ENCODE assay signal across 12 cellular contexts in the genomic region with DNA sequence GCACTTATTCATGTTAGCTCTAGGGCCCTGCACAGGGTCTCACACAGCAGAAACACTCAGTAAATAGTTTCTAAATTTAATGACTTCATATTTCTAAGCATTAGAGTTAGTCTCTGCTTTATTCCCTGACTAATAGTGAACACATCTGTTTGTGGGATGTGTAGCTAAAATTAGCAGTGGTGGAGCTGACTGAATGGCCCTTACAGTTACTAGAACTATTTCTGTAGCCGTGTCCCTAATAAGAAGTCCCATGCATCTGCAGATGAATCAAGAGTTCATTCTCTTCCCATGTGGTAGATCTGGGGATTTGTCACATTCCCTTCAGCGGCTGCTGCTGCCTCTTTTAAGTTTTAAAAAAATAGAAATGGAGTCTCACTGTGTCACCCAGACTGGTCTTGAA. TPM values are rescaled to one million over a fixed set of nuclear protein-coding genes. Genes with fewer than 3 reads are reported as not detected.
DNase-seq lines count a peak whose midpoint lies in the region; ATAC-seq lines count a peak whose summit lies in the region.
"Had no signal": no experiment of that assay in that cellular context is flagged by ENCODE, and none has a peak within 500 bp of the region (broad histone marks: within the 10 kb centered on the region; RNA-seq: fewer than 3 reads in every experiment).

No MANE protein-coding gene starts in this region.

- intact Hi-C loops in left ventricle myocardium superior (cut with micrococcal nuclease): no loop called here

- peaks cover 50 to 74% of the 10 kb centered on the region in 2 donors for H3K36me3 Mint-ChIP-seq in stimulated activated naive B cell treated with anti-CD40 and anti-IgM and Interleukin-4, amounts not matched to agents 10 μg/mL and 1 μg/mL and 100 μg/mL, for 72 hours

- peak; percentile 70 for ATAC-seq in left ventricle myocardium superior
- ATAC-seq in stimulated activated naive B cell treated with anti-CD40 and anti-IgM and Interleukin-4, amounts not matched to agents 10 μg/mL and 1 μg/mL and 100 μg/mL, for 72 hours (replicated peaks): peak in 1 of 2 donors; percentile 3

- H3K27me3 ChIP-seq in HAP-1 (ENCODE audit: low read depth): no peaks in the 10 kb centered on the region
- no peaks in the 10 kb centered on the region for H3K27me3 ChIP-seq in MG63

- H3K9me3 ChIP-seq in HAP-1 (no peaks in the 10 kb centered on the region), MG63 (no peaks in the 10 kb centered on the region)

- H3K4me3 Mint-ChIP-seq in stimulated activated naive B cell treated with anti-CD40 and anti-IgM and Interleukin-4, amounts not matched to agents 10 μg/mL and 1 μg/mL and 100 μg/mL, for 72 hours: no peak overlapping the region
- H3K4me3 Mint-ChIP-seq: activated CD4-positive, alpha-beta T cell treated with anti-CD3 and anti-CD28 coated beads, Interleukin-2, amount 10 ng/mL, durations not matched to agents 7 days and 5 days had no signal

- H3K4me1 Mint-ChIP-seq in stimulated activated naive B cell treated with anti-CD40 and anti-IgM and Interleukin-4, amounts not matched to agents 10 μg/mL and 1 μg/mL and 100 μg/mL, for 72 hours: peaks cover 37 to 74% of the 10 kb centered on the region in 2 donors

- no peaks in the 10 kb centered on the region for H3K9me3 Mint-ChIP-seq in stimulated activated naive B cell treated with anti-CD40 and anti-IgM and Interleukin-4, amounts not matched to agents 10 μg/mL and 1 μg/mL and 100 μg/mL, for 72 hours
- H3K9me3 Mint-ChIP-seq: activated CD4-positive, alpha-beta T cell treated with anti-CD3 and anti-CD28 coated beads, Interleukin-2, amount 10 ng/mL, durations not matched to agents 7 days and 5 days had no signal

- H3K4me1 ChIP-seq in HAP-1: no peaks in the 10 kb centered on the region

- in situ Hi-C loops in HAP-1 (cut with MboI; ENCODE audit: low sequenced_read_pairs): no loop called here

- peak overlapping the region; percentile 59 for H3K27ac Mint-ChIP-seq in stimulated activated naive B cell treated with anti-CD40 and anti-IgM and Interleukin-4, amounts not matched to agents 10 μg/mL and 1 μg/mL and 100 μg/mL, for 72 hours
- H3K27ac Mint-ChIP-seq: activated CD4-positive, alpha-beta T cell treated with anti-CD3 and anti-CD28 coated beads, Interleukin-2, amount 10 ng/mL, durations not matched to agents 7 days and 5 days had no signal

- DNase-seq in EL (peak; percentile 70), amniotic epithelial cell (ENCODE audit: low read depth) (peak; percentile 66), left ventricle myocardium superior (no peak), HAP-1 (ENCODE audit: low spot score in 2 of 2) (no peak), NCI-H510A treated with DMSO at 0.1 percent for 48 hours (lab: John Stamatoyannopoulos, UW) (no peak), MG63 (no peak)
- no peak for DNase-seq in stimulated activated naive B cell treated with anti-CD40 and anti-IgM and Interleukin-4, amounts not matched to agents 10 μg/mL and 1 μg/mL and 100 μg/mL, for 72 hours
- no peak for DNase-seq in activated effector memory CD4-positive, alpha-beta T cell treated with Interleukin-2 at 50 U/mL for 16 hours
- DNase-seq: activated CD4-positive, alpha-beta T cell treated with anti-CD3 and anti-CD28 coated beads, Interleukin-2, amount 10 ng/mL, durations not matched to agents 7 days and 5 days; amniotic stem cell; GDM1; NCI-H2081 treated with DMSO at 0.1 percent for 48 hours had no signal

- peaks cover 23% of the 10 kb centered on the region for H3K36me3 ChIP-seq in HAP-1 (replicated peaks)
- no peaks in the 10 kb centered on the region for H3K36me3 ChIP-seq in MG63

- H3K27me3 Mint-ChIP-seq in stimulated activated naive B cell treated with anti-CD40 and anti-IgM and Interleukin-4, amounts not matched to agents 10 μg/mL and 1 μg/mL and 100 μg/mL, for 72 hours: no peaks in the 10 kb centered on the region
- H3K27me3 Mint-ChIP-seq: activated CD4-positive, alpha-beta T cell treated with anti-CD3 and anti-CD28 coated beads, Interleukin-2, amount 10 ng/mL, durations not matched to agents 7 days and 5 days had no signal

- H3K4me3 ChIP-seq in HAP-1 (no peak overlapping the region), MG63 (no peak overlapping the region)

RNA-seq across cellular contexts. Expression of a gene that starts 11.7 kb away (rescaled TPM):
- total RNA-seq in left ventricle myocardium superior: 7.4 TPM
- total RNA-seq in MG63 (2014; rRNA removed; shearing (Covaris generic); ENCODE audit: low replicate concordance): 0.10 and 1.4 TPM in 2 replicates

Comparison
In these comparisons a context has a peak if more than half of its experiments do, and no peak if none do; other contexts are left out.
1. DNase-seq: peak in EL (single experiment) and amniotic epithelial cell (single experiment); none in left ventricle myocardium superior (single experiment), stimulated activated naive B cell treated with anti-CD40 and anti-IgM and Interleukin-4, amounts not matched to agents 10 μg/mL and 1 μg/mL and 100 μg/mL, for 72 hours (single experiment), HAP-1 (0 of 2), NCI-H510A treated with DMSO at 0.1 percent for 48 hours (single experiment), MG63 (single experiment) and activated effector memory CD4-positive, alpha-beta T cell treated with Interleukin-2 at 50 U/mL for 16 hours (single experiment).